Comparison of ENCODE assay signal across 2 cellular contexts in genomic region chrX:134946364-134946763, GRCh38. TPM values are rescaled to one million over a fixed set of nuclear protein-coding genes. Genes with fewer than 3 reads are reported as not detected.
"Had no signal": no experiment of that assay in that cellular context is flagged by ENCODE, and none has a peak within 500 bp of the region (broad histone marks: within the 10 kb centered on the region; RNA-seq: fewer than 3 reads in every experiment).

No MANE protein-coding gene starts in this region.

RNA-seq across cellular contexts. Expression of gene SMIM10, which starts 44.4 kb away (rescaled TPM):
- total RNA-seq: bronchial epithelial cell, T-cell had no signal
